In genomic region chr21:25428537-25428936, GRCh38 we compare ENCODE assay signal across 10 cellular contexts.
DNase-seq lines count a peak whose midpoint lies in the region; ATAC-seq, FAIRE-seq and TF ChIP-seq lines count a peak whose summit lies in the region.
"Had no signal": no experiment of that assay in that cellular context is flagged by ENCODE, and none has a peak within 500 bp of the region (broad histone marks: within the 10 kb centered on the region; RNA-seq: fewer than 3 reads in every experiment).

No MANE protein-coding gene starts in this region.

- no peak overlapping the region for H3K4me3 Mint-ChIP-seq in activated naive CD8-positive, alpha-beta T cell treated with anti-CD3 and anti-CD28 coated beads, Interleukin-2, amount 10 ng/mL, durations not matched to agents 7 days and 5 days

- H3K9me3 Mint-ChIP-seq in activated naive CD8-positive, alpha-beta T cell treated with anti-CD3 and anti-CD28 coated beads, Interleukin-2, amount 10 ng/mL, durations not matched to agents 7 days and 5 days: peaks cover 3% of the 10 kb centered on the region

- H3K4me3 ChIP-seq in WERI-Rb-1 (ENCODE audit: low read depth, low read length): no peak overlapping the region
- H3K4me3 ChIP-seq: HAP-1 had no signal

- POLR2A ChIA-PET in activated naive CD8-positive, alpha-beta T cell treated with anti-CD3 and anti-CD28 coated beads, Interleukin-2, amount 10 ng/mL, durations not matched to agents 7 days and 5 days (lab: Charles Lee): no interaction called here

- no peak for TF ChIP-seq CTCF in WERI-Rb-1 (IDR thresholded peaks at IDR 0.05; ENCODE audit: low read depth, low read length)

- no peak for DNase-seq in GM12891 (ENCODE audit: insufficient read length, low spot score)
- DNase-seq in activated naive CD8-positive, alpha-beta T cell treated with anti-CD3 and anti-CD28 coated beads, Interleukin-2, amount 10 ng/mL, durations not matched to agents 7 days and 5 days: no peak
- no peak for DNase-seq in NCI-H1694 treated with DMSO at 0.1 percent for 48 hours (lab: John Stamatoyannopoulos, UW)
- DNase-seq in WERI-Rb-1: no peak
- DNase-seq in NCI-H2029 (lab: John Stamatoyannopoulos, UW): no peak
- DNase-seq: NCI-H1436 treated with DMSO at 0.1 percent for 48 hours had no signal

- H3K9me3 ChIP-seq in WERI-Rb-1 (ENCODE audit: severe bottlenecking): no peaks in the 10 kb centered on the region
- H3K9me3 ChIP-seq: HAP-1 had no signal

- no peaks in the 10 kb centered on the region for H3K27me3 ChIP-seq in WERI-Rb-1 (ENCODE audit: insufficient read depth, low read depth, severe bottlenecking)

- H3K36me3 ChIP-seq in WERI-Rb-1: no peaks in the 10 kb centered on the region
- H3K36me3 ChIP-seq: HAP-1 had no signal

- TF ChIP-seq POLR2A in GM12891 (IDR thresholded peaks at IDR 0.05; ENCODE audit: low read depth, low read length): no peak

- H3K27me3 Mint-ChIP-seq in activated naive CD8-positive, alpha-beta T cell treated with anti-CD3 and anti-CD28 coated beads, Interleukin-2, amount 10 ng/mL, durations not matched to agents 7 days and 5 days: no peaks in the 10 kb centered on the region

- H3K4me1 Mint-ChIP-seq in activated naive CD8-positive, alpha-beta T cell treated with anti-CD3 and anti-CD28 coated beads, Interleukin-2, amount 10 ng/mL, durations not matched to agents 7 days and 5 days: peaks cover 16% of the 10 kb centered on the region

- ATAC-seq in GM19397 (IDR thresholded peaks at IDR 0.05; ENCODE audit: unreplicated experiment): peak; percentile 40
- peak; percentile 45 for ATAC-seq in HG03095 (IDR thresholded peaks at IDR 0.05; ENCODE audit: unreplicated experiment)
- ATAC-seq in activated naive CD8-positive, alpha-beta T cell treated with anti-CD3 and anti-CD28 coated beads, Interleukin-2, amount 10 ng/mL, durations not matched to agents 7 days and 5 days (ENCODE audit: low read depth): peak; percentile 58
- no peak for ATAC-seq in HG03039 (IDR thresholded peaks at IDR 0.05; ENCODE audit: unreplicated experiment)

- peaks cover 4% of the 10 kb centered on the region for H3K36me3 Mint-ChIP-seq in activated naive CD8-positive, alpha-beta T cell treated with anti-CD3 and anti-CD28 coated beads, Interleukin-2, amount 10 ng/mL, durations not matched to agents 7 days and 5 days

- no peak overlapping the region for H3K27ac ChIP-seq in WERI-Rb-1

- FAIRE-seq in GM12891 (lab: Jason Lieb, UNC): peak; percentile 71

- no peak overlapping the region for H3K27ac Mint-ChIP-seq in activated naive CD8-positive, alpha-beta T cell treated with anti-CD3 and anti-CD28 coated beads, Interleukin-2, amount 10 ng/mL, durations not matched to agents 7 days and 5 days

TF ChIP-seq in GM12891, 5 proteins besides CTCF, POLR2A, EP300 and RAD21:
- TF ChIP-seq PAX5 (IDR thresholded peaks at IDR 0.05; ENCODE audit: insufficient read depth, low read length, severe bottlenecking): no peak
- peak; percentile 70 for TF ChIP-seq SPI1 (IDR thresholded peaks at IDR 0.05; ENCODE audit: low read depth, low read length)
